8 cellular contexts compared by ENCODE assay signal in genomic region chr1:236868625-236869467, GRCh38.
DNase-seq lines count a peak whose midpoint lies in the region; ATAC-seq, FAIRE-seq and TF ChIP-seq lines count a peak whose summit lies in the region.

No MANE protein-coding gene starts in this region.

- ATAC-seq in GM18517 (IDR thresholded peaks at IDR 0.05; ENCODE audit: unreplicated experiment) (peak; percentile 79), HG03025 (IDR thresholded peaks at IDR 0.05; ENCODE audit: low FRiP score, unreplicated experiment) (peak; percentile 74), foreskin keratinocyte (peak; percentile 91)

- peaks cover 3 to 9% of the 10 kb centered on the region in 2 donors for H3K36me3 ChIP-seq in small intestine (ENCODE audit: control insufficient read depth in 2 of 2, insufficient read depth in 2 of 2, low read length in 2 of 2)

- no peak for FAIRE-seq in small intestine (lab: Jason Lieb, UNC)

- H3K27me3 ChIP-seq in foreskin keratinocyte = no peaks in the 10 kb centered on the region
- no peaks in the 10 kb centered on the region for H3K27me3 ChIP-seq in small intestine (ENCODE audit: control insufficient read depth in 2 of 2, insufficient read depth in 2 of 2, low read length in 2 of 2)

- no peaks in the 10 kb centered on the region for H3K4me1 ChIP-seq in foreskin keratinocyte
- H3K4me1 ChIP-seq in small intestine (ENCODE audit: control insufficient read depth in 2 of 2, insufficient read depth in 1 of 2, low read depth in 1 of 2, low read length in 1 of 2) = no peaks in the 10 kb centered on the region

- H3K4me3 ChIP-seq in small intestine (ENCODE audit: low read depth in 1 of 2, low read length in 2 of 2) = no peak overlapping the region

- DNase-seq in Ammon's horn (ENCODE audit: low spot score) (peak; percentile 47), NCI-H82 (lab: John Stamatoyannopoulos, UW) (peak; percentile 82), activated T-cell treated with anti-CD3 and anti-CD28 coated beads for 24 hours (ENCODE audit: low read depth) (peak; percentile 28), foreskin keratinocyte (peak; percentile 3 to 28), small intestine (peak; percentile 55), NCI-H1930 (lab: John Stamatoyannopoulos, UW) (no peak)

- H3K27ac ChIP-seq in foreskin keratinocyte (no peak overlapping the region), small intestine (ENCODE audit: low read depth in 1 of 2, low read length in 1 of 2) (no peak overlapping the region)

- TF ChIP-seq CTCF in foreskin keratinocyte (conservative IDR thresholded peaks at IDR 0.05) = peak; percentile 82

- H3K9me3 ChIP-seq in small intestine (ENCODE audit: control insufficient read depth, low read depth) = no peaks in the 10 kb centered on the region

- 87 to 93% (median 90%) methylated on average over 6 of the region's 6 CpGs for WGBS in small intestine, 3 donors

Comparison
In these comparisons a context has a peak if more than half of its experiments do, and no peak if none do; other contexts are left out.
1. DNase-seq: peak in Ammon's horn (single experiment), NCI-H82 (single experiment), activated T-cell treated with anti-CD3 and anti-CD28 coated beads for 24 hours (single experiment), foreskin keratinocyte (2 of 2) and small intestine (single experiment); none in NCI-H1930 (0 of 2).
2. Peak in every context shown above with its lines, with median percentiles within 50 percentile points of each other: ATAC-seq.